Comparison of ENCODE assay signal across 15 cellular contexts in the genomic region with DNA sequence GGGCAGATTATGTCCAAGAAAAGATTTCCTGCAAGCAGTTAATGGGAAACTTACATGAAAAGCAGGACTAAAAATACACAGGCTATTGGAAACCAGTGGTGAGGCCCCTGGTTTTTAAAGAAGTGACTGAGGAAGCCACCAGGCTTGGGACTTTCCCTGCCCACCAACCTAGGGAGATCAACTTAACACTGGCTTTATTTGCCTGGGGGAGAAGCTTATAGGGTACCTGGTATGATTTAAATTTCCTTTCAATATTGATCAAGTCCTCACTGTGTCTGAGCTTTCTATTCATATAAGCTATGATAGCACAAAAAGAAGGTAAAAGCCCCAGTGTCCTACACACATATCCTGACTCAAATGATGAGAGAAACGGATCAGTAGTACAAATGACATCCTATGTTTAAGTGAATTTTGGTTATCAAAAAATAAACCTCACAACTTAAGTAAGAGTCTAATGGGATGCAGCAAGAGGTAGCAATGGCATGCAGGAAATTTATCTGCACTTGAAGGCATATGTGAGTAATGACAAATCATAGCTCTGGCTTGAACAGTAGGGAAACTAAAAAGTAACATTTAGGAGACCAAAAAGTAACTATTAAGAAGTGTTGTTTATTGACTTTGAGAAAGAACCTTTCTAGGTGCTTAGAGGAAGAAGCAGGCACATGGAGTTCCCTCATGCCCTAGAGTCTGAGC.
DNase-seq lines count a peak whose midpoint lies in the region; ATAC-seq and TF ChIP-seq lines count a peak whose summit lies in the region.
"Had no signal": no experiment of that assay in that cellular context is flagged by ENCODE, and none has a peak within 500 bp of the region (broad histone marks: within the 10 kb centered on the region; RNA-seq: fewer than 3 reads in every experiment).

No MANE protein-coding gene starts in this region.

- no peaks in the 10 kb centered on the region for H3K9me3 Mint-ChIP-seq in activated CD8-positive, alpha-beta memory T cell treated with anti-CD3 and anti-CD28 coated beads, Interleukin-2, amount 10 ng/mL, durations not matched to agents 7 days and 5 days (ENCODE audit: low read depth)
- H3K9me3 Mint-ChIP-seq: activated naive CD4-positive, alpha-beta T cell treated with anti-CD3 and anti-CD28 coated beads, Interleukin-2, amount 50 U/mL, for 24 hours had no signal

- peaks cover 59% of the 10 kb centered on the region for H3K4me1 Mint-ChIP-seq in activated CD8-positive, alpha-beta memory T cell treated with anti-CD3 and anti-CD28 coated beads, Interleukin-2, amount 10 ng/mL, durations not matched to agents 7 days and 5 days
- H3K4me1 Mint-ChIP-seq: activated naive CD4-positive, alpha-beta T cell treated with anti-CD3 and anti-CD28 coated beads, Interleukin-2, amount 50 U/mL, for 24 hours had no signal

- H3K79me2 ChIP-seq in KMS-11 (ENCODE audit: insufficient read depth, low read depth), result no peaks in the 10 kb centered on the region

- H3K4me2 ChIP-seq in KMS-11, result peak overlapping the region; percentile 23

- no peak overlapping the region for H3K27ac ChIP-seq in KMS-11
- H3K27ac ChIP-seq: colonic mucosa, prostate gland had no signal

- DNase-seq in activated CD8-positive, alpha-beta memory T cell treated with anti-CD3 and anti-CD28 coated beads, Interleukin-2, amount 10 ng/mL, durations not matched to agents 7 days and 5 days, result no peak
- DNase-seq in activated CD8-positive, alpha-beta memory T cell treated with anti-CD3 and anti-CD28 coated beads for 24 hours, result no peak
- DNase-seq in choroid plexus epithelial cell (ENCODE audit: low read depth) (peak; percentile 36), H4 (ENCODE audit: low spot score) (no peak), NCI-H524 treated with DMSO at 0.1 percent for 48 hours (lab: John Stamatoyannopoulos, UW) (no peak), AG20443 (ENCODE audit: low spot score) (no peak)
- DNase-seq in stimulated activated naive CD8-positive, alpha-beta T cell treated with anti-CD3 and anti-CD28 coated beads, Interleukin-15, Interleukin-2, amounts not matched to agents 100 U/mL and 50 U/mL, for 24 hours, result no peak
- DNase-seq: colonic mucosa, DMS53, NCI-H1092, NCI-H226 had no signal

- H3K36me3 ChIP-seq in KMS-11 (ENCODE audit: insufficient read depth), result no peaks in the 10 kb centered on the region
- H3K36me3 ChIP-seq: colonic mucosa, prostate gland had no signal

- no peak overlapping the region for H2AFZ ChIP-seq in KMS-11 (ENCODE audit: low read depth)

- no peak overlapping the region for H3K4me3 Mint-ChIP-seq in activated CD8-positive, alpha-beta memory T cell treated with anti-CD3 and anti-CD28 coated beads, Interleukin-2, amount 10 ng/mL, durations not matched to agents 7 days and 5 days
- H3K4me3 Mint-ChIP-seq: activated naive CD4-positive, alpha-beta T cell treated with anti-CD3 and anti-CD28 coated beads, Interleukin-2, amount 50 U/mL, for 24 hours had no signal

- H4K20me1 ChIP-seq in KMS-11 (ENCODE audit: insufficient read depth), result no peaks in the 10 kb centered on the region

- CTCF ChIA-PET in activated CD8-positive, alpha-beta memory T cell treated with anti-CD3 and anti-CD28 coated beads, Interleukin-2, amount 10 ng/mL, durations not matched to agents 7 days and 5 days (lab: Charles Lee), result interaction anchor here (1.0 to 1.1 kb wide), 2 partner anchors 15 to 85 kb away, joined by 3 read pairs; no protein-coding TSS in a partner anchor

- no peak overlapping the region for H3K9ac ChIP-seq in KMS-11

- TF ChIP-seq CTCF in KMS-11 (conservative IDR thresholded peaks at IDR 0.05; ENCODE audit: low read depth, low read length), result no peak
- no peak for TF ChIP-seq CTCF in choroid plexus epithelial cell (conservative IDR thresholded peaks at IDR 0.05; ENCODE audit: low read depth, low read length)

- no peak overlapping the region for H3K4me3 ChIP-seq in KMS-11 (IDR thresholded peaks at IDR 0.05; ENCODE audit: insufficient read depth, low read depth, low read length)
- H3K4me3 ChIP-seq in choroid plexus epithelial cell (ENCODE audit: low read depth, low read length), result no peak overlapping the region
- H3K4me3 ChIP-seq: colonic mucosa, prostate gland had no signal

- H3K27me3 ChIP-seq in KMS-11 (ENCODE audit: insufficient read depth, low read depth), result no peaks in the 10 kb centered on the region
- H3K27me3 ChIP-seq: colonic mucosa had no signal

- peak; percentile 62 for ATAC-seq in activated CD8-positive, alpha-beta memory T cell treated with anti-CD3 and anti-CD28 coated beads, Interleukin-2, amount 10 ng/mL, durations not matched to agents 7 days and 5 days
- ATAC-seq in stimulated activated naive CD8-positive, alpha-beta T cell treated with anti-CD3 and anti-CD28 coated beads, Interleukin-15, Interleukin-2, amounts not matched to agents 100 U/mL and 50 U/mL, for 24 hours, result peak; percentile 43
- ATAC-seq: Panc1 had no signal

- H3K27ac Mint-ChIP-seq in activated CD8-positive, alpha-beta memory T cell treated with anti-CD3 and anti-CD28 coated beads, Interleukin-2, amount 10 ng/mL, durations not matched to agents 7 days and 5 days, result peak overlapping the region; percentile 79
- H3K27ac Mint-ChIP-seq: activated naive CD4-positive, alpha-beta T cell treated with anti-CD3 and anti-CD28 coated beads, Interleukin-2, amount 50 U/mL, for 24 hours had no signal

- peaks cover 17% of the 10 kb centered on the region for H3K4me1 ChIP-seq in KMS-11 (ENCODE audit: low read depth, poor library complexity, severe bottlenecking)
- H3K4me1 ChIP-seq: colonic mucosa, prostate gland had no signal

- peaks cover 45% of the 10 kb centered on the region for H3K36me3 Mint-ChIP-seq in activated CD8-positive, alpha-beta memory T cell treated with anti-CD3 and anti-CD28 coated beads, Interleukin-2, amount 10 ng/mL, durations not matched to agents 7 days and 5 days
- H3K36me3 Mint-ChIP-seq: activated naive CD4-positive, alpha-beta T cell treated with anti-CD3 and anti-CD28 coated beads, Interleukin-2, amount 50 U/mL, for 24 hours had no signal

- H3K27me3 Mint-ChIP-seq in activated CD8-positive, alpha-beta memory T cell treated with anti-CD3 and anti-CD28 coated beads, Interleukin-2, amount 10 ng/mL, durations not matched to agents 7 days and 5 days, result no peaks in the 10 kb centered on the region
